In the genomic region with DNA sequence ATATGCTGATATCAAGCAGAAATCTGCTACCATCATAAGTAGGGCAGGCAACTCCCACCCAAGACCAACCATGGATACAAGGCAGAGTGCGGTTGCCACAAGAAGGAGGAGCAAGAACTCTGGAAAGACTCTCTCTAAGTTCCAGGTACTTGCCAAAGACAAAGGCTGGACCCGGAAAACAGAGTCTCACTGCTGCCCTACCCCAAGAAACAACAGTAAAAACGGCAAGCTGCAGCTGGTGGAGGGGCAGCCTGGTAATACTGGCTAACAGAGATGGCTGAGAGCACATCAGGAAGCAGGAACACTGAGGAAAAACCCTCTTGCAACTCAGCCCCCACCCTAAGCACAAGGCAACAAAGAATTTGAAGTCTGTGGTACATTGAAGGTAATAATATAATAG, we compare ENCODE assay signal across 23 cellular contexts. TPM values are rescaled to one million over a fixed set of nuclear protein-coding genes. Genes with fewer than 3 reads are reported as not detected.
DNase-seq lines count a peak whose midpoint lies in the region; ATAC-seq and TF ChIP-seq lines count a peak whose summit lies in the region.
"Had no signal": no experiment of that assay in that cellular context is flagged by ENCODE, and none has a peak within 500 bp of the region (broad histone marks: within the 10 kb centered on the region; RNA-seq: fewer than 3 reads in every experiment).

No MANE protein-coding gene starts in this region.

- H3K27me3 ChIP-seq in colonic mucosa (no peaks in the 10 kb centered on the region), rectal smooth muscle tissue (ENCODE audit: control insufficient read depth, insufficient read depth, low read length) (no peaks in the 10 kb centered on the region)
- H3K27me3 ChIP-seq: BE2C; BLaER1 treated with 17β-estradiol and CSF1 and Interleukin-3, amounts not matched to agents 10 nM and 100 nM had no signal

- no peaks in the 10 kb centered on the region for H3K27me3 Mint-ChIP-seq in stimulated activated memory B cell treated with anti-CD40 and anti-IgM and Interleukin-4, amounts not matched to agents 10 μg/mL and 1 μg/mL and 100 μg/mL, for 72 hours

- TF ChIP-seq CTCF in colonic mucosa (IDR thresholded peaks at IDR 0.05): no peak
- no peak for TF ChIP-seq CTCF in mucosa of descending colon (IDR thresholded peaks at IDR 0.05)

- H3K27ac ChIP-seq in colonic mucosa (peak overlapping the region; percentile 81), rectal smooth muscle tissue (ENCODE audit: low read depth, low read length) (no peak overlapping the region)
- H3K27ac ChIP-seq: A549; BLaER1 treated with 17β-estradiol and CSF1 and Interleukin-3, amounts not matched to agents 10 nM and 100 nM had no signal

- DNase-seq in colonic mucosa (peak; percentile 60), mucosa of descending colon (peak in 2 of 3 donors; percentile 62 to 65), amygdala (lab: John Stamatoyannopoulos, UW) (no peak), NCI-H2196 (lab: John Stamatoyannopoulos, UW; ENCODE audit: unreplicated experiment) (no peak)
- DNase-seq: 8988T; ACHN; AML-193; BE2C; CD4-positive, alpha-beta T cell; CD8-positive, alpha-beta memory T cell; DMS 273 treated with DMSO at 0.1 percent for 48 hours; DMS79 treated with DMSO at 0.1 percent for 48 hours; GF-D8; GOT3; HFFc6 had no signal

- peak; percentile 54 for ATAC-seq in mucosa of descending colon
- ATAC-seq in stimulated activated memory B cell treated with anti-CD40 and anti-IgM and Interleukin-4, amounts not matched to agents 10 μg/mL and 1 μg/mL and 100 μg/mL, for 72 hours: no peak
- ATAC-seq: A549 had no signal

- H3K4me3 Mint-ChIP-seq in stimulated activated memory B cell treated with anti-CD40 and anti-IgM and Interleukin-4, amounts not matched to agents 10 μg/mL and 1 μg/mL and 100 μg/mL, for 72 hours: no peak overlapping the region
- H3K4me3 Mint-ChIP-seq: CD14-positive monocyte; CD4-positive, alpha-beta T cell; CD8-positive, alpha-beta memory T cell; HFFc6 had no signal

- peak overlapping the region; percentile 36 to 65 for H3K9ac ChIP-seq in colonic mucosa (ENCODE audit: low read depth in 2 of 2, low read length in 2 of 2)
- peak overlapping the region; percentile 62 for H3K9ac ChIP-seq in rectal smooth muscle tissue (ENCODE audit: low read length)
- H3K9ac ChIP-seq: BLaER1 treated with 17β-estradiol and CSF1 and Interleukin-3, amounts not matched to agents 10 nM and 100 nM had no signal

- no peak overlapping the region for H3K27ac Mint-ChIP-seq in stimulated activated memory B cell treated with anti-CD40 and anti-IgM and Interleukin-4, amounts not matched to agents 10 μg/mL and 1 μg/mL and 100 μg/mL, for 72 hours
- H3K27ac Mint-ChIP-seq: CD14-positive monocyte; CD4-positive, alpha-beta T cell; CD8-positive, alpha-beta memory T cell; HFFc6 had no signal

- H3K36me3 Mint-ChIP-seq in stimulated activated memory B cell treated with anti-CD40 and anti-IgM and Interleukin-4, amounts not matched to agents 10 μg/mL and 1 μg/mL and 100 μg/mL, for 72 hours: no peaks in the 10 kb centered on the region
- H3K36me3 Mint-ChIP-seq: CD14-positive monocyte; CD8-positive, alpha-beta memory T cell had no signal

- H3K9me3 Mint-ChIP-seq in stimulated activated memory B cell treated with anti-CD40 and anti-IgM and Interleukin-4, amounts not matched to agents 10 μg/mL and 1 μg/mL and 100 μg/mL, for 72 hours: peaks cover 3% of the 10 kb centered on the region
- H3K9me3 Mint-ChIP-seq: CD4-positive, alpha-beta T cell had no signal

- no peaks in the 10 kb centered on the region for H3K36me3 ChIP-seq in colonic mucosa
- no peaks in the 10 kb centered on the region for H3K36me3 ChIP-seq in mucosa of descending colon (ENCODE audit: low read depth)
- no peaks in the 10 kb centered on the region for H3K36me3 ChIP-seq in rectal smooth muscle tissue (ENCODE audit: control insufficient read depth, insufficient read depth, low read length)
- H3K36me3 ChIP-seq: BE2C; BLaER1 treated with 17β-estradiol and CSF1 and Interleukin-3, amounts not matched to agents 10 nM and 100 nM; HAP-1 had no signal

- H3K4me1 ChIP-seq in colonic mucosa (peaks cover 3% of the 10 kb centered on the region), mucosa of descending colon (ENCODE audit: low read depth) (no peaks in the 10 kb centered on the region), rectal smooth muscle tissue (ENCODE audit: control insufficient read depth, insufficient read depth, low read length) (no peaks in the 10 kb centered on the region)
- H3K4me1 ChIP-seq: A549; BE2C; BLaER1 treated with 17β-estradiol and CSF1 and Interleukin-3, amounts not matched to agents 10 nM and 100 nM; HAP-1 had no signal

- H3K4me3 ChIP-seq in colonic mucosa (peak overlapping the region; percentile 26), mucosa of descending colon (peak overlapping the region; percentile 18), rectal smooth muscle tissue (ENCODE audit: low read length) (peak overlapping the region; percentile 65)
- H3K4me3 ChIP-seq: A549; BLaER1 treated with 17β-estradiol and CSF1 and Interleukin-3, amounts not matched to agents 10 nM and 100 nM; HAP-1 had no signal

- intact Hi-C loops in colonic mucosa (cut with DNase I) (no loop called here), mucosa of descending colon (cut with DNase I, micrococcal nuclease) (no loop called here)

- no peaks in the 10 kb centered on the region for H3K9me3 ChIP-seq in colonic mucosa
- no peaks in the 10 kb centered on the region for H3K9me3 ChIP-seq in mucosa of descending colon
- H3K9me3 ChIP-seq: A549, BE2C, HAP-1 had no signal

- no peaks in the 10 kb centered on the region for H3K4me1 Mint-ChIP-seq in stimulated activated memory B cell treated with anti-CD40 and anti-IgM and Interleukin-4, amounts not matched to agents 10 μg/mL and 1 μg/mL and 100 μg/mL, for 72 hours
- H3K4me1 Mint-ChIP-seq: CD14-positive monocyte; CD8-positive, alpha-beta memory T cell had no signal

RNA-seq across cellular contexts. Expression of a gene that starts 27.7 kb away (rescaled TPM):
- total RNA-seq in colonic mucosa: 10 to 100 TPM; 22.2 to 33.8 TPM
- 10 to 100 TPM; 20.4 to 43.8 (median 24.9) TPM for total RNA-seq in mucosa of descending colon
- total RNA-seq: CD4-positive, alpha-beta T cell; CD8-positive, alpha-beta memory T cell; Daoy; HFFc6 had no signal

RNA-seq across cellular contexts. Expression of a gene that starts 55.1 kb away (rescaled TPM):
- total RNA-seq in colonic mucosa (100 to 1,000 TPM in 1 of 2 donors, 10 to 100 TPM in 1; 95.2 to 178 TPM), mucosa of descending colon (100 to 1,000 TPM in 2 of 3 donors, 10 to 100 TPM in 1; 64.4 to 283 (median 183) TPM)
- total RNA-seq: CD4-positive, alpha-beta T cell; CD8-positive, alpha-beta memory T cell; Daoy; G401; HFFc6 had no signal

Comparison
In these comparisons a context has a peak if more than half of its experiments do, and no peak if none do; other contexts are left out.
1. DNase-seq: peak in colonic mucosa (single experiment) and mucosa of descending colon (2 of 3); none in amygdala (0 of 56) and NCI-H2196 (single experiment).
2. Peak in every context shown above with its lines, with median percentiles within 50 percentile points of each other: H3K4me3 ChIP-seq.